21 cellular contexts compared by ENCODE assay signal in the genomic region with DNA sequence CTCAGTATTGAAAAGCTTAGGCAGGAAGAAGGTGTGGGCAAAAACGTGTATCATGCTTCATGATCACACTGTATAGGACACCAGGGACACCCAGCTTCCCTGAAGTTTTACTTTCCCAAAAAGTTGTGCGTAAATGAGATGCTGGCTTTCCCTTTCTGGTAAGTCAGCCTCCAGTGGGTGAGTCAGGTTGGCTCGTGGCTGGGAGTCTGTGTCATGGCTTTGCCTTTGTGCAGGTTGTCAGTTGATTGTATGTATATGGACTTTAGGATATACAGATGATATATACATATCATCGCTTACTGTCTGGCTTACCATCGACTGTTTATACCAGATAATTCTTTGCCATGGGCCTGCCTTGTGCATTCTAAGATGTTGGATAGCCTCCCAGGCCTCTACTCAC. TPM values are rescaled to one million over a fixed set of nuclear protein-coding genes. Genes with fewer than 3 reads are reported as not detected.
DNase-seq lines count a peak whose midpoint lies in the region; ATAC-seq, FAIRE-seq and TF ChIP-seq lines count a peak whose summit lies in the region.
"Had no signal": no experiment of that assay in that cellular context is flagged by ENCODE, and none has a peak within 500 bp of the region (broad histone marks: within the 10 kb centered on the region; RNA-seq: fewer than 3 reads in every experiment).

No MANE protein-coding gene starts in this region.

- CTCF ChIA-PET in HEK293 (lab: Yijun Ruan, JAX), result interaction anchor here (2.2 kb wide), 1 partner anchor 97 kb away, joined by 5 read pairs; no protein-coding TSS in a partner anchor

- ATAC-seq in stimulated activated effector memory CD8-positive, alpha-beta T cell treated with anti-CD3 and anti-CD28 coated beads, Interleukin-12 subunit alpha, Interleukin-12 subunit beta, amount 100 ng/mL, for 72 hours, result peak; percentile 57

- H3K27me3 ChIP-seq in bronchial epithelial cell (ENCODE audit: control insufficient read depth, insufficient read depth, low read length), result no peaks in the 10 kb centered on the region

- TF ChIP-seq CTCF in HEK293 (tag by site-specific recombination; IDR thresholded peaks at IDR 0.05) (no peak), bronchial epithelial cell (IDR thresholded peaks at IDR 0.05; ENCODE audit: insufficient read depth, low read length, severe bottlenecking) (no peak)

- DNase-seq in bronchial epithelial cell (ENCODE audit: low read depth) (peak; percentile 23), immature natural killer cell (no peak), ecto neural progenitor cell (ENCODE audit: low spot score) (no peak), RPMI8226 (no peak), NCI-H1417 (lab: John Stamatoyannopoulos, UW) (no peak)
- DNase-seq in stimulated activated effector memory CD8-positive, alpha-beta T cell treated with anti-CD3 and anti-CD28 coated beads, Interleukin-12 subunit alpha, Interleukin-12 subunit beta, amount 100 ng/mL, for 72 hours (ENCODE audit: low spot score in 2 of 2), result no peak
- DNase-seq: Caco-2; CD4-positive, alpha-beta T cell; DMS 273 treated with DMSO at 0.1 percent for 48 hours; DND-41; GOT3; HCEC 1CT; NCI-H1417 treated with DMSO at 0.1 percent for 48 hours; NCI-H187; NCI-H446 treated with DMSO at 0.1 percent for 48 hours; NCI-H526 treated with DMSO at 0.1 percent for 48 hours; OCI-M1; SHP77 had no signal

- FAIRE-seq in bronchial epithelial cell (lab: Jason Lieb, UNC), result no peak
- FAIRE-seq: GM12891 had no signal

- POLR2A ChIA-PET in HEK293 (lab: Yijun Ruan, JAX), result no interaction called here

- H3K36me3 ChIP-seq in HEK293 (ENCODE audit: control insufficient read depth in 2 of 2, insufficient read depth in 1 of 2, low read length in 2 of 2), result no peaks in the 10 kb centered on the region
- H3K36me3 ChIP-seq in bronchial epithelial cell (ENCODE audit: control insufficient read depth, insufficient read depth, low read length), result no peaks in the 10 kb centered on the region

- H3K4me1 ChIP-seq in HEK293 (ENCODE audit: control insufficient read depth, insufficient read depth, low read length), result no peaks in the 10 kb centered on the region
- H3K4me1 ChIP-seq: Caco-2 had no signal

- H3K27me3 Mint-ChIP-seq in immature natural killer cell (ENCODE audit: low read depth in 3 of 3), result peaks cover 2 to 4% (median 2%) of the 10 kb centered on the region in 3 donors

- peak overlapping the region; percentile 56 to 81 (median 69) for H3K4me3 Mint-ChIP-seq in immature natural killer cell
- H3K4me3 Mint-ChIP-seq in stimulated activated effector memory CD8-positive, alpha-beta T cell treated with anti-CD3 and anti-CD28 coated beads, Interleukin-12 subunit alpha, Interleukin-12 subunit beta, amount 100 ng/mL, for 72 hours, result no peak overlapping the region
- H3K4me3 Mint-ChIP-seq: CD4-positive, alpha-beta T cell had no signal

- no peaks in the 10 kb centered on the region for H3K9me3 ChIP-seq in HEK293 (ENCODE audit: control insufficient read depth, insufficient read depth, low read depth, low read length)
- H3K9me3 ChIP-seq: Caco-2 had no signal

- peaks cover 98 to 100% of the 10 kb centered on the region in 2 donors for H3K4me1 Mint-ChIP-seq in immature natural killer cell
- H3K4me1 Mint-ChIP-seq in stimulated activated effector memory CD8-positive, alpha-beta T cell treated with anti-CD3 and anti-CD28 coated beads, Interleukin-12 subunit alpha, Interleukin-12 subunit beta, amount 100 ng/mL, for 72 hours, result peaks cover 59% of the 10 kb centered on the region

- H3K27ac Mint-ChIP-seq in immature natural killer cell, result peak overlapping the region; percentile 91 to 100 (median 98)
- H3K27ac Mint-ChIP-seq in stimulated activated effector memory CD8-positive, alpha-beta T cell treated with anti-CD3 and anti-CD28 coated beads, Interleukin-12 subunit alpha, Interleukin-12 subunit beta, amount 100 ng/mL, for 72 hours, result no peak overlapping the region
- H3K27ac Mint-ChIP-seq: CD4-positive, alpha-beta T cell had no signal

- H3K4me3 ChIP-seq in HEK293 (ENCODE audit: low read depth, low read length) (no peak overlapping the region), bronchial epithelial cell (ENCODE audit: low read depth, low read length) (no peak overlapping the region)

- H3K9me3 Mint-ChIP-seq in immature natural killer cell, result no peaks in the 10 kb centered on the region
- no peaks in the 10 kb centered on the region for H3K9me3 Mint-ChIP-seq in stimulated activated effector memory CD8-positive, alpha-beta T cell treated with anti-CD3 and anti-CD28 coated beads, Interleukin-12 subunit alpha, Interleukin-12 subunit beta, amount 100 ng/mL, for 72 hours
- H3K9me3 Mint-ChIP-seq: CD4-positive, alpha-beta T cell had no signal

- peaks cover 29 to 55% (median 32%) of the 10 kb centered on the region in 3 donors for H3K36me3 Mint-ChIP-seq in immature natural killer cell
- no peaks in the 10 kb centered on the region for H3K36me3 Mint-ChIP-seq in stimulated activated effector memory CD8-positive, alpha-beta T cell treated with anti-CD3 and anti-CD28 coated beads, Interleukin-12 subunit alpha, Interleukin-12 subunit beta, amount 100 ng/mL, for 72 hours

- no peak overlapping the region for H3K27ac ChIP-seq in HEK293 (ENCODE audit: extremely low read depth, low read depth, low read length)

TF ChIP-seq in HEK293, 187 proteins besides CTCF, POLR2A, EP300 and RAD21:
- TF ChIP-seq PRDM1 (tag by site-specific recombination; IDR thresholded peaks at IDR 0.05) (0 out of 2 replicates have a peak, but pooled peaks have one; percentile 3), ZBTB48 (tag by site-specific recombination; IDR thresholded peaks at IDR 0.05) (no peak), ZNF621 (tag by site-specific recombination; IDR thresholded peaks at IDR 0.05) (no peak), ZNF521 (tag by site-specific recombination; IDR thresholded peaks at IDR 0.05) (no peak), ZNF529 (tag by site-specific recombination; IDR thresholded peaks at IDR 0.05; ENCODE audit: insufficient replicate concordance) (no peak)

RNA-seq across cellular contexts. Expression of a gene that starts 34.2 kb away (rescaled TPM):
- total RNA-seq in bronchial epithelial cell, result 18.7 and 21.9 TPM in 2 replicates
- polyA plus RNA-seq in immature natural killer cell, result 10 to 100 TPM; 34.4 to 65.2 (median 54.1) TPM
- total RNA-seq: Caco-2, G401 had no signal
